Comparison of ENCODE assay signal across 8 cellular contexts in genomic region chr19:50486823-50487515, GRCh38.
DNase-seq lines count a peak whose midpoint lies in the region; ATAC-seq and TF ChIP-seq lines count a peak whose summit lies in the region.

No MANE protein-coding gene starts in this region.

- no peaks in the 10 kb centered on the region for H3K27me3 ChIP-seq in GM06990 (replicated peaks; ENCODE audit: control insufficient read depth, insufficient read depth, low read length)

- no peak overlapping the region for H3K4me3 ChIP-seq in GM06990 (replicated peaks; ENCODE audit: low read depth, low read length)

- no peak for ATAC-seq in GM19397 (IDR thresholded peaks at IDR 0.05; ENCODE audit: unreplicated experiment)

- TF ChIP-seq CTCF in GM06990 (IDR thresholded peaks at IDR 0.05; ENCODE audit: insufficient read depth, low read length, poor library complexity, severe bottlenecking), result peak; percentile 61

- H3K36me3 ChIP-seq in GM06990 (ENCODE audit: control insufficient read depth, insufficient read depth, low read length), result peaks cover 10% of the 10 kb centered on the region

- DNase-seq in GM06990 (ENCODE audit: extremely low read depth, insufficient read length) (no peak), NCI-H1694 (lab: John Stamatoyannopoulos, UW) (peak; percentile 57), iPS DF 19.7 (ENCODE audit: low read depth, low spot score) (peak; percentile 67), cerebellar nuclear complex (lab: John Stamatoyannopoulos, UW) (no peak), epidermal melanocyte (ENCODE audit: insufficient read length, low spot score) (no peak)
- peak; percentile 85 to 86 for DNase-seq in activated T-cell treated with anti-CD3 and anti-CD28 coated beads, Interleukin-2, amount 50 U/mL, for 48 hours
- DNase-seq in stimulated activated CD8-positive, alpha-beta memory T cell treated with anti-CD3 and anti-CD28 coated beads, Interleukin-4, amount 100 ng/mL, for 24 hours (ENCODE audit: low read depth), result peak; percentile 42

Comparison
In these comparisons a context has a peak if more than half of its experiments do, and no peak if none do; other contexts are left out.
1. DNase-seq: peak in NCI-H1694 (single experiment), activated T-cell treated with anti-CD3 and anti-CD28 coated beads, Interleukin-2, amount 50 U/mL, for 48 hours (2 of 2), iPS DF 19.7 (single experiment) and stimulated activated CD8-positive, alpha-beta memory T cell treated with anti-CD3 and anti-CD28 coated beads, Interleukin-4, amount 100 ng/mL, for 24 hours (single experiment); none in GM06990 (single experiment), cerebellar nuclear complex (0 of 2) and epidermal melanocyte (single experiment).